In the genomic region with DNA sequence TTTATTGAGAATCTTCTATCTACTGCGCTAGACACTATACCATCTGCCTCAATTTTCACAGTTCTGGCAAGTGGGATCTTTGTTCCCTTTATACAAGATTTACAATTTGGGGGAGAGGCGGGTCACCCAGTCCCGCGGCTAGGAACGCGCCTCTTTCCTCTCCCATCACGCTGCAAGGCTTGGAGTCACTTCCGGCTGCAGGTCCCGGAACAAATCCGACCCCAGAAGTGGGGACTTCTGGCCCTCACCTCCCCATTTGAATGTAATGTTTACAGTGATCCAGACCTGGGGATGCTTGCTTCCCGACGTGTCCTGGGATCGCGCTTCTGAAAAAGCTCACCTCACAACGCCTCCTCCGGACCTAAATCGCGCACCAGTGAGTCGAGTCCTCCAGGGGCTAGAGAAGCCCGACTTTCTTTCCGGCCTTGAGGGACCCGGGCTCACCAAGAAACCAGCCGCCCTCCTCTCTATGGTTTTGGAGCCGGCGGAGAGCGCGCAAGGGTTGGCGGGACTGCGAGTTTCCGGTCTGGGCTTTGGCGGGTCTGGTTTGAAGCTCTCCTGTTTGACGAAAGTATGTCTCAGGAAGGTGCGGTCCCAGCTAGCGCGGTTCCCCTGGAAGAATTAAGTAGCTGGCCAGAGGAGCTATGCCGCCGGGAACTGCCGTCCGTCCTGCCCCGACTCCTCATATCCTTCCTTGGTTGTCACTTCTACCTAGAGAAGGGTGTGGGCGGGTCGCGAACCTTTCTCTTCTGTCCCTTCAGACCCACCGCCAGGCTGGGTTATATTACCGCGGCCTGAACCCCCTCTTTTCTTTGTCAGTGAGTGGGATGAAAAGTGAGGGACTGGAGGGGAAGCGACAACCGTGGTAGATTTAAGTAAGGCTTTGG, we compare ENCODE assay signal across 8 cellular contexts. TPM values are rescaled to one million over a fixed set of nuclear protein-coding genes. Genes with fewer than 3 reads are reported as not detected.
DNase-seq lines count a peak whose midpoint lies in the region; ATAC-seq and TF ChIP-seq lines count a peak whose summit lies in the region.

A gene (minus strand): TSS at position 378 of the 887 bp plus-strand sequence. CDS start 1,212 bp downstream, outside the sequence.

- H2AK5ac ChIP-seq in trophoblast cell (ENCODE audit: low read length): peak within 1 kb of the TSS; percentile 87

- peak within 1 kb of the TSS; percentile 88 for H3K9ac ChIP-seq in trophoblast cell (ENCODE audit: low read length)

- H3K36me3 ChIP-seq in trophoblast cell (ENCODE audit: control insufficient read depth in 1 of 2, insufficient read depth in 2 of 2, low read length in 2 of 2): peaks cover 2 to 4% of the 10 kb centered on the region in 2 experiments

- H3K9me3 ChIP-seq in trophoblast cell (ENCODE audit: insufficient read depth, low read depth, low read length): no peaks in the 10 kb centered on the region

- no peaks in the 10 kb centered on the region for H3K27me3 Mint-ChIP-seq in activated naive CD8-positive, alpha-beta T cell treated with anti-CD3 and anti-CD28 coated beads, Interleukin-2, amount 50 U/mL, for 24 hours
- no peaks in the 10 kb centered on the region for H3K27me3 Mint-ChIP-seq in type B pancreatic cell

- H3K79me1 ChIP-seq in trophoblast cell (ENCODE audit: low read length): peaks cover 12% of the 10 kb centered on the region

- peak within 1 kb of the TSS; percentile 98 for H4K8ac ChIP-seq in trophoblast cell (ENCODE audit: low read depth, low read length)

- peak within 1 kb of the TSS; percentile 98 for H2BK5ac ChIP-seq in trophoblast cell (ENCODE audit: low read depth, low read length, poor library complexity)

- intact Hi-C loops in cardiac septum (cut with DNase I): loop anchor here (2.0 to 5.0 kb wide), 2 partner anchors 57 to 98 kb away; a partner anchor contains a TSS

- peak within 1 kb of the TSS; percentile 98 for H3K27ac Mint-ChIP-seq in activated naive CD8-positive, alpha-beta T cell treated with anti-CD3 and anti-CD28 coated beads, Interleukin-2, amount 50 U/mL, for 24 hours
- H3K27ac Mint-ChIP-seq in type B pancreatic cell: peak within 1 kb of the TSS; percentile 97

- H3K14ac ChIP-seq in trophoblast cell (ENCODE audit: low read length): peak within 1 kb of the TSS; percentile 94

- H4K91ac ChIP-seq in trophoblast cell (ENCODE audit: low read depth, low read length): peak within 1 kb of the TSS; percentile 98

- H4K12ac ChIP-seq in trophoblast cell (ENCODE audit: low read depth, low read length): peak within 1 kb of the TSS; percentile 93

- peak within 1 kb of the TSS; percentile 90 for H3K27ac ChIP-seq in trophoblast cell (ENCODE audit: low read depth, low read length)

- peaks cover 40% of the 10 kb centered on the region for H3K36me3 Mint-ChIP-seq in activated naive CD8-positive, alpha-beta T cell treated with anti-CD3 and anti-CD28 coated beads, Interleukin-2, amount 50 U/mL, for 24 hours (ENCODE audit: low read depth)
- peaks cover 18% of the 10 kb centered on the region for H3K36me3 Mint-ChIP-seq in type B pancreatic cell

- peaks cover 0 to 3% of the 10 kb centered on the region in 2 experiments for H3K4me1 ChIP-seq in trophoblast cell (ENCODE audit: control insufficient read depth in 1 of 2, insufficient read depth in 2 of 2, low read length in 2 of 2)

- peak; percentile 64 for DNase-seq in NCI-H1417 treated with DMSO at 0.1 percent for 48 hours (lab: John Stamatoyannopoulos, UW)
- peak; percentile 92 for DNase-seq in SW480 (ENCODE audit: low spot score)
- peak; percentile 89 for DNase-seq in activated naive CD8-positive, alpha-beta T cell treated with anti-CD3 and anti-CD28 coated beads, Interleukin-2, amount 50 U/mL, for 24 hours
- peak; percentile 96 for DNase-seq in cardiac septum (ENCODE audit: low spot score)
- peak; percentile 89 to 96 for DNase-seq in trophoblast cell
- DNase-seq in type B pancreatic cell (ENCODE audit: extremely low spot score, unreplicated experiment): peak; percentile 88

- H3K4me3 ChIP-seq in trophoblast cell (ENCODE audit: low read depth, low read length): peak within 1 kb of the TSS; percentile 88

- H3K4me1 Mint-ChIP-seq in activated naive CD8-positive, alpha-beta T cell treated with anti-CD3 and anti-CD28 coated beads, Interleukin-2, amount 50 U/mL, for 24 hours: peaks cover 50% of the 10 kb centered on the region
- peaks cover 18% of the 10 kb centered on the region for H3K4me1 Mint-ChIP-seq in type B pancreatic cell (ENCODE audit: unreplicated experiment)

- H3K18ac ChIP-seq in trophoblast cell (ENCODE audit: low read length): peak within 1 kb of the TSS; percentile 98

- H2BK12ac ChIP-seq in trophoblast cell (ENCODE audit: low read length): peak within 1 kb of the TSS; percentile 71

- peak within 1 kb of the TSS; percentile 94 for H2BK120ac ChIP-seq in trophoblast cell (ENCODE audit: insufficient read depth, low read length, poor library complexity)

- TF ChIP-seq CTCF in GM12873 (IDR thresholded peaks at IDR 0.05; ENCODE audit: insufficient read depth, low read depth, low read length, missing control alignments) (peak; percentile 64), type B pancreatic cell (conservative IDR thresholded peaks at IDR 0.05) (no peak)

- no peaks in the 10 kb centered on the region for H3K9me3 Mint-ChIP-seq in activated naive CD8-positive, alpha-beta T cell treated with anti-CD3 and anti-CD28 coated beads, Interleukin-2, amount 50 U/mL, for 24 hours
- no peaks in the 10 kb centered on the region for H3K9me3 Mint-ChIP-seq in type B pancreatic cell

- H3K79me2 ChIP-seq in trophoblast cell (ENCODE audit: control insufficient read depth, insufficient read depth, low read length, poor library complexity): peaks cover 7% of the 10 kb centered on the region

- H3K4me3 Mint-ChIP-seq in activated naive CD8-positive, alpha-beta T cell treated with anti-CD3 and anti-CD28 coated beads, Interleukin-2, amount 50 U/mL, for 24 hours: peak within 1 kb of the TSS; percentile 98
- H3K4me3 Mint-ChIP-seq in type B pancreatic cell: peak within 1 kb of the TSS; percentile 99

- WGBS in trophoblast cell (ENCODE audit: extremely low coverage, insufficient coverage, insufficient read length): no CpG with 5 or more reads among the region's 48 CpGs

- ATAC-seq in HG02763 (IDR thresholded peaks at IDR 0.05; ENCODE audit: unreplicated experiment): peak; percentile 97
- ATAC-seq in activated naive CD8-positive, alpha-beta T cell treated with anti-CD3 and anti-CD28 coated beads, Interleukin-2, amount 50 U/mL, for 24 hours: peak; percentile 99

- peak within 1 kb of the TSS; percentile 64 for H3K4me2 ChIP-seq in trophoblast cell (ENCODE audit: low read length)

- H3K23ac ChIP-seq in trophoblast cell (ENCODE audit: low read length): no peak within 1 kb of the TSS

- H3K4ac ChIP-seq in trophoblast cell (ENCODE audit: low read depth, low read length): peak within 1 kb of the TSS; percentile 89

- no peaks in the 10 kb centered on the region for H3K27me3 ChIP-seq in trophoblast cell (ENCODE audit: insufficient read depth, low read length)

- H2AFZ ChIP-seq in trophoblast cell (ENCODE audit: insufficient read depth, low read length, poor library complexity): peak within 1 kb of the TSS; percentile 84

RNA-seq across cellular contexts. Expression of the gene that starts here (rescaled TPM):
- total RNA-seq in cardiac septum (4.2 TPM), type B pancreatic cell (ENCODE audit: low replicate concordance) (10.2 and 11.0 TPM in 2 replicates)
- 5.6 and 6.0 TPM in 2 replicates for polyA plus RNA-seq in trophoblast cell (2013)

Comparison
In these comparisons a context has a peak if more than half of its experiments do, and no peak if none do; other contexts are left out.
1. Peak in every context shown above with its lines: DNase-seq, ATAC-seq, H3K4me3 ChIP-seq and H3K27ac ChIP-seq.